8 cellular contexts compared by ENCODE assay signal in genomic region chr2:215269397-215270117, GRCh38. TPM values are rescaled to one million over a fixed set of nuclear protein-coding genes. Genes with fewer than 3 reads are reported as not detected.
DNase-seq lines count a peak whose midpoint lies in the region; ATAC-seq and FAIRE-seq lines count a peak whose summit lies in the region.

No MANE protein-coding gene starts in this region.

- FAIRE-seq in endometrium (lab: Jason Lieb, UNC), result peak; percentile 93

- DNase-seq in GM04503 (ENCODE audit: low read depth) (peak; percentile 22), NCI-H510A treated with DMSO at 0.1 percent for 48 hours (lab: John Stamatoyannopoulos, UW) (peak; percentile 77), mucosa of gallbladder (ENCODE audit: low spot score) (peak; percentile 66)
- peak; percentile 37 to 54 for DNase-seq in activated CD4-positive, alpha-beta T cell treated with anti-CD3 and anti-CD28 coated beads, Interleukin-2, amount 50 U/mL, for 48 hours
- peak; percentile 24 to 59 for DNase-seq in stimulated activated effector memory CD8-positive, alpha-beta T cell treated with anti-CD3 and anti-CD28 coated beads, Interleukin-12 subunit alpha, Interleukin-12 subunit beta, amount 100 ng/mL, for 72 hours (ENCODE audit: low spot score in 2 of 2)

- H3K36me3 Mint-ChIP-seq in stimulated activated effector memory CD8-positive, alpha-beta T cell treated with anti-CD3 and anti-CD28 coated beads, Interleukin-12 subunit alpha, Interleukin-12 subunit beta, amount 100 ng/mL, for 72 hours, result no peaks in the 10 kb centered on the region

- H3K4me3 Mint-ChIP-seq in stimulated activated effector memory CD8-positive, alpha-beta T cell treated with anti-CD3 and anti-CD28 coated beads, Interleukin-12 subunit alpha, Interleukin-12 subunit beta, amount 100 ng/mL, for 72 hours, result no peak overlapping the region

- no peak overlapping the region for H3K27ac Mint-ChIP-seq in stimulated activated effector memory CD8-positive, alpha-beta T cell treated with anti-CD3 and anti-CD28 coated beads, Interleukin-12 subunit alpha, Interleukin-12 subunit beta, amount 100 ng/mL, for 72 hours

- H3K9me3 Mint-ChIP-seq in stimulated activated effector memory CD8-positive, alpha-beta T cell treated with anti-CD3 and anti-CD28 coated beads, Interleukin-12 subunit alpha, Interleukin-12 subunit beta, amount 100 ng/mL, for 72 hours, result no peaks in the 10 kb centered on the region

- ATAC-seq in HG03159 (IDR thresholded peaks at IDR 0.05; ENCODE audit: unreplicated experiment) (peak; percentile 64), HG03139 (IDR thresholded peaks at IDR 0.05; ENCODE audit: unreplicated experiment) (no peak)
- no peak for ATAC-seq in stimulated activated effector memory CD8-positive, alpha-beta T cell treated with anti-CD3 and anti-CD28 coated beads, Interleukin-12 subunit alpha, Interleukin-12 subunit beta, amount 100 ng/mL, for 72 hours

- no peaks in the 10 kb centered on the region for H3K4me1 Mint-ChIP-seq in stimulated activated effector memory CD8-positive, alpha-beta T cell treated with anti-CD3 and anti-CD28 coated beads, Interleukin-12 subunit alpha, Interleukin-12 subunit beta, amount 100 ng/mL, for 72 hours

RNA-seq across cellular contexts. Expression of gene ATIC, which starts 42.3 kb away (rescaled TPM):
- 62.8 TPM for total RNA-seq in mucosa of gallbladder

Comparison
In these comparisons a context has a peak if more than half of its experiments do, and no peak if none do; other contexts are left out.
1. DNase-seq: peak in every context shown above with its lines; median percentile 77 in NCI-H510A treated with DMSO at 0.1 percent for 48 hours; 66 in mucosa of gallbladder; 46 in activated CD4-positive, alpha-beta T cell treated with anti-CD3 and anti-CD28 coated beads, Interleukin-2, amount 50 U/mL, for 48 hours; 42 in stimulated activated effector memory CD8-positive, alpha-beta T cell treated with anti-CD3 and anti-CD28 coated beads, Interleukin-12 subunit alpha, Interleukin-12 subunit beta, amount 100 ng/mL, for 72 hours; 22 in GM04503.